Comparison of ENCODE assay signal across 8 cellular contexts in the genomic region with DNA sequence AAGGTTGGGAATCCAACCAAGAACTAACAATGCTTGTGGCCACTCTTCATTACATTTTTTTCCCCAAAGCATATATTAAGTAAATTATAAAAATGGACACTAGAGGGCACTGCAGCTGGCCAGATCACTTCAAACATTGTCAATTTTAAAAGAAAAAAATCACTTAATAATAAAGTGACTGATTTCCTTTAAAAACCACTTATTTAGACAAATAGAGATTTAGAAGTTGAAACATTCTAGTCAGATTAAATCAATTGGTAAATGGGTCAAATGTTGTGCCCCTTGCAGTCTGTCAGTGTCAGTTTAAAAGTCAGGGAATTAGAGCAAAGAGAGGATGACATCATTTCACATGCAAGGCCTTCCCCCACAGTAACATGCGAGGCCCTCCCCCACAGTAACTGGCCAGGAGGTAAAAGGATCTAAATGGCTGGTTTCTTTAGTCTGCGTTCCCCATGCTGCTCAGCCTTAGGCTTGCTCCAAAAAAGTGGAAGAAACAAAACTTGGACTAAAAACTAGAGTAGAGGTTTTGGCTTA.
DNase-seq lines count a peak whose midpoint lies in the region; ATAC-seq, FAIRE-seq and TF ChIP-seq lines count a peak whose summit lies in the region.

No MANE protein-coding gene starts in this region.

- H3K4me1 Mint-ChIP-seq in CD4-positive, alpha-beta T cell (ENCODE audit: low read depth) = no peaks in the 10 kb centered on the region
- peaks cover 18% of the 10 kb centered on the region for H3K4me1 Mint-ChIP-seq in HFFc6 (ENCODE audit: low read depth)

- H3K23ac ChIP-seq in mesendoderm (ENCODE audit: low read length) = no peak overlapping the region

- H3K56ac ChIP-seq in mesendoderm (ENCODE audit: low read length) = peak overlapping the region; percentile 28

- no peak overlapping the region for H2AK5ac ChIP-seq in mesendoderm (ENCODE audit: low read length)

- no peak overlapping the region for H3K27ac Mint-ChIP-seq in CD4-positive, alpha-beta T cell
- no peak overlapping the region for H3K27ac Mint-ChIP-seq in HFFc6

- FAIRE-seq in colon (lab: Jason Lieb, UNC) = peak; percentile 57

- H3K4me1 ChIP-seq in mesendoderm (ENCODE audit: control insufficient read depth, low read depth, low read length) = no peaks in the 10 kb centered on the region

- H4K5ac ChIP-seq in mesendoderm (ENCODE audit: low read length) = no peak overlapping the region

- no peaks in the 10 kb centered on the region for H3K79me2 ChIP-seq in mesendoderm (ENCODE audit: control insufficient read depth, insufficient read depth, low read length)

- no peak overlapping the region for H3K4ac ChIP-seq in mesendoderm (ENCODE audit: low read depth, low read length)

- no peak overlapping the region for H2BK5ac ChIP-seq in mesendoderm (ENCODE audit: low read length)

- CTCF ChIA-PET in CD4-positive, alpha-beta T cell (lab: Charles Lee) = interaction anchor here (1.1 to 2.5 kb wide), 4 partner anchors 10 to 475 kb away, joined by 3 to 12 read pairs (median 5); no protein-coding TSS in a partner anchor

- H3K4me3 ChIP-seq in mesendoderm (ENCODE audit: low read length) = no peak overlapping the region

- H3K9me3 Mint-ChIP-seq in CD4-positive, alpha-beta T cell = no peaks in the 10 kb centered on the region
- no peaks in the 10 kb centered on the region for H3K9me3 Mint-ChIP-seq in HFFc6

- POLR2A ChIA-PET in CD4-positive, alpha-beta T cell (lab: Charles Lee) = no interaction called here

- H3K27me3 Mint-ChIP-seq in CD4-positive, alpha-beta T cell = peaks cover 76% of the 10 kb centered on the region
- no peaks in the 10 kb centered on the region; the same call in 1 of the 2 replicates for H3K27me3 Mint-ChIP-seq in HFFc6 (ENCODE audit: insufficient read depth)

- WGBS in mesendoderm (ENCODE audit: extremely low coverage, insufficient coverage, low lambda C conversion rate) = no CpG with 5 or more reads among the region's 2 CpGs

- H3K36me3 ChIP-seq in mesendoderm (ENCODE audit: control insufficient read depth, insufficient read depth, low read length) = no peaks in the 10 kb centered on the region

- H3K4me2 ChIP-seq in mesendoderm (ENCODE audit: low read length) = no peak overlapping the region

- H3K9me3 ChIP-seq in CD4-positive, alpha-beta T cell (ENCODE audit: control insufficient read depth, low read length) = no peaks in the 10 kb centered on the region

- peak; percentile 54 for ATAC-seq in CD4-positive, alpha-beta T cell (ENCODE audit: poor library complexity)
- ATAC-seq in HG03025 (IDR thresholded peaks at IDR 0.05; ENCODE audit: low FRiP score, unreplicated experiment) (no peak), HG02973 (IDR thresholded peaks at IDR 0.05; ENCODE audit: unreplicated experiment) (no peak)

- TF ChIP-seq CTCF in CD4-positive, alpha-beta T cell (IDR thresholded peaks at IDR 0.05) = peak; percentile 84
- peak; percentile 94 for TF ChIP-seq CTCF in HFFc6 (IDR thresholded peaks at IDR 0.05)

- intact Hi-C loops in CD4-positive, alpha-beta T cell (cut with DNase I, micrococcal nuclease) = loop anchor here in 1 of 2 experiments (1.0 kb wide), 1 partner anchor 475 kb away; no protein-coding TSS in a partner anchor

- H3K27me3 ChIP-seq in CD4-positive, alpha-beta T cell (ENCODE audit: control insufficient read depth, insufficient read depth, low read length) = peaks cover 8% of the 10 kb centered on the region
- H3K27me3 ChIP-seq in mesendoderm (ENCODE audit: insufficient read depth, low read length, poor library complexity) = no peaks in the 10 kb centered on the region

- H3K36me3 Mint-ChIP-seq in CD4-positive, alpha-beta T cell (ENCODE audit: low read depth) = no peaks in the 10 kb centered on the region
- no peaks in the 10 kb centered on the region for H3K36me3 Mint-ChIP-seq in HFFc6 (ENCODE audit: low read depth)

- H2BK120ac ChIP-seq in mesendoderm (ENCODE audit: low read depth, low read length) = no peak overlapping the region

- no peak overlapping the region for H3K27ac ChIP-seq in CD4-positive, alpha-beta T cell (ENCODE audit: low read depth, low read length)
- H3K27ac ChIP-seq in mesendoderm (ENCODE audit: low read depth, low read length) = no peak overlapping the region

- no peak overlapping the region for H3K4me3 Mint-ChIP-seq in CD4-positive, alpha-beta T cell
- H3K4me3 Mint-ChIP-seq in HFFc6 = no peak overlapping the region

- H3K79me1 ChIP-seq in mesendoderm (ENCODE audit: low read length) = no peaks in the 10 kb centered on the region

- H4K8ac ChIP-seq in mesendoderm (ENCODE audit: low read depth, low read length) = no peak overlapping the region

- no peak for DNase-seq in CD4-positive, alpha-beta T cell
- DNase-seq in HFFc6 (peak; percentile 25), NOMO-1 (lab: John Stamatoyannopoulos, UW; ENCODE audit: unreplicated experiment in 2 of 2) (peak; percentile 51 to 57), mesendoderm (peak; percentile 88), mucosa of gallbladder (ENCODE audit: low spot score) (no peak)

- no peak overlapping the region for H3K9ac ChIP-seq in mesendoderm (ENCODE audit: low read length)

- no peak overlapping the region for H2BK15ac ChIP-seq in mesendoderm (replicated peaks; ENCODE audit: low read depth)

- H3K18ac ChIP-seq in mesendoderm (ENCODE audit: low read length) = no peak overlapping the region

Comparison
In these comparisons a context has a peak if more than half of its experiments do, and no peak if none do; other contexts are left out.
1. DNase-seq: peak in HFFc6 (single experiment), NOMO-1 (2 of 2) and mesendoderm (single experiment); none in CD4-positive, alpha-beta T cell (0 of 10) and mucosa of gallbladder (single experiment).